ENCODE assay signal across 23 cellular contexts in the genomic region with DNA sequence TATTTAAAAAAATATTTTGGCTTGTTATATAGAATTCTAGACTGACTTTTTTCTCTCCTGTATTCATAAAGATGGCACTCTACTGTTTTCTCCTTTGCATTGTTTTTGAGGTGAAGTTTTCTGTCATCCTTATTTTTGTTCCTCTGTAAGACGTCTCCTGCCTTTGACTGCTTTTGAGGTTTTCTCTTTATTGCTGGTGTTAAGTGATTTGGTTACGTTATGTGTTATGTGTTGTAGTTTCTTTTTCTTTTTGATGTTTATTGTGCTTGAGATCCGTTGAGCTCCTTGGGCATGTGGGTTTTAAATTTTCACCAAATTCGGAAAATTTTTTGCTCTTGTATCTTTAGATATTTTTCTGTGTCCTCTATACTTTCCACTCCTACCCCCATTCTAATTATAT. TPM values are rescaled to one million over a fixed set of nuclear protein-coding genes. Genes with fewer than 3 reads are reported as not detected.
DNase-seq lines count a peak whose midpoint lies in the region; ATAC-seq and TF ChIP-seq lines count a peak whose summit lies in the region.
"Had no signal": no experiment of that assay in that cellular context is flagged by ENCODE, and none has a peak within 500 bp of the region (broad histone marks: within the 10 kb centered on the region; RNA-seq: fewer than 3 reads in every experiment).

No MANE protein-coding gene starts in this region.

- H3K27me3 Mint-ChIP-seq in stimulated activated naive CD8-positive, alpha-beta T cell treated with anti-CD3 and anti-CD28 coated beads, Interleukin-15, Interleukin-2, amounts not matched to agents 100 ng/mL and 50 ng/mL, for 24 hours, result no peaks in the 10 kb centered on the region
- H3K27me3 Mint-ChIP-seq in activated CD8-positive, alpha-beta T cell treated with anti-CD3 and anti-CD28 coated beads for 36 hours, result no peaks in the 10 kb centered on the region
- peaks cover 1% of the 10 kb centered on the region for H3K27me3 Mint-ChIP-seq in endothelial cell (ENCODE audit: unreplicated experiment)
- H3K27me3 Mint-ChIP-seq in stimulated activated naive CD8-positive, alpha-beta T cell treated with anti-CD3 and anti-CD28 coated beads, Interleukin-15, amount 100 ng/mL, for 72 hours, result no peaks in the 10 kb centered on the region

- H3K4me3 Mint-ChIP-seq in stimulated activated naive CD8-positive, alpha-beta T cell treated with anti-CD3 and anti-CD28 coated beads, Interleukin-15, Interleukin-2, amounts not matched to agents 100 ng/mL and 50 ng/mL, for 24 hours, result peak overlapping the region; percentile 72
- H3K4me3 Mint-ChIP-seq in activated CD8-positive, alpha-beta T cell treated with anti-CD3 and anti-CD28 coated beads for 36 hours, result peak overlapping the region; percentile 57
- H3K4me3 Mint-ChIP-seq in endothelial cell (ENCODE audit: unreplicated experiment), result no peak overlapping the region
- H3K4me3 Mint-ChIP-seq in stimulated activated naive CD8-positive, alpha-beta T cell treated with anti-CD3 and anti-CD28 coated beads, Interleukin-15, amount 100 ng/mL, for 72 hours, result peak overlapping the region; percentile 77 to 78
- H3K4me3 Mint-ChIP-seq: nephron had no signal

- intact Hi-C loops in activated CD8-positive, alpha-beta T cell treated with anti-CD3 and anti-CD28 coated beads for 36 hours (cut with micrococcal nuclease), result loop anchor here (10.0 kb wide), 1 partner anchor 48 kb away; a partner anchor contains a TSS

- POLR2A ChIA-PET in activated CD8-positive, alpha-beta T cell treated with anti-CD3 and anti-CD28 coated beads for 36 hours (lab: Charles Lee), result no interaction called here

- no peaks in the 10 kb centered on the region for H3K36me3 Mint-ChIP-seq in stimulated activated naive CD8-positive, alpha-beta T cell treated with anti-CD3 and anti-CD28 coated beads, Interleukin-15, Interleukin-2, amounts not matched to agents 100 ng/mL and 50 ng/mL, for 24 hours (ENCODE audit: low read depth)
- peaks cover 8% of the 10 kb centered on the region for H3K36me3 Mint-ChIP-seq in activated CD8-positive, alpha-beta T cell treated with anti-CD3 and anti-CD28 coated beads for 36 hours (ENCODE audit: low read depth)
- no peaks in the 10 kb centered on the region for H3K36me3 Mint-ChIP-seq in endothelial cell (ENCODE audit: low read depth, unreplicated experiment)

- no peak for ATAC-seq in stimulated activated naive CD8-positive, alpha-beta T cell treated with anti-CD3 and anti-CD28 coated beads, Interleukin-15, Interleukin-2, amounts not matched to agents 100 U/mL and 50 U/mL, for 24 hours
- peak; percentile 45 for ATAC-seq in activated CD8-positive, alpha-beta T cell treated with anti-CD3 and anti-CD28 coated beads for 36 hours
- peak; percentile 58 for ATAC-seq in stimulated activated naive CD8-positive, alpha-beta T cell treated with anti-CD3 and anti-CD28 coated beads, Interleukin-15, amount 100 ng/mL, for 72 hours
- no peak for ATAC-seq in HG03108 (IDR thresholded peaks at IDR 0.05; ENCODE audit: unreplicated experiment)
- no peak for ATAC-seq in HG02610 (IDR thresholded peaks at IDR 0.05; ENCODE audit: unreplicated experiment)

- CTCF ChIA-PET in activated CD8-positive, alpha-beta T cell treated with anti-CD3 and anti-CD28 coated beads for 36 hours (lab: Charles Lee), result no interaction called here

- H3K27ac Mint-ChIP-seq in stimulated activated naive CD8-positive, alpha-beta T cell treated with anti-CD3 and anti-CD28 coated beads, Interleukin-15, Interleukin-2, amounts not matched to agents 100 ng/mL and 50 ng/mL, for 24 hours, result peak overlapping the region; percentile 86
- peak overlapping the region; percentile 79 for H3K27ac Mint-ChIP-seq in activated CD8-positive, alpha-beta T cell treated with anti-CD3 and anti-CD28 coated beads for 36 hours
- H3K27ac Mint-ChIP-seq in endothelial cell (ENCODE audit: unreplicated experiment), result peak overlapping the region; percentile 21
- H3K27ac Mint-ChIP-seq in stimulated activated naive CD8-positive, alpha-beta T cell treated with anti-CD3 and anti-CD28 coated beads, Interleukin-15, amount 100 ng/mL, for 72 hours, result peak overlapping the region in 1 of 2 donors; percentile 90
- H3K27ac Mint-ChIP-seq: nephron had no signal

- peaks cover 62% of the 10 kb centered on the region for H3K4me1 Mint-ChIP-seq in stimulated activated naive CD8-positive, alpha-beta T cell treated with anti-CD3 and anti-CD28 coated beads, Interleukin-15, Interleukin-2, amounts not matched to agents 100 ng/mL and 50 ng/mL, for 24 hours (ENCODE audit: low read depth)
- peaks cover 52% of the 10 kb centered on the region for H3K4me1 Mint-ChIP-seq in activated CD8-positive, alpha-beta T cell treated with anti-CD3 and anti-CD28 coated beads for 36 hours (ENCODE audit: low read depth)
- peaks cover 3% of the 10 kb centered on the region for H3K4me1 Mint-ChIP-seq in endothelial cell (ENCODE audit: unreplicated experiment)
- H3K4me1 Mint-ChIP-seq in stimulated activated naive CD8-positive, alpha-beta T cell treated with anti-CD3 and anti-CD28 coated beads, Interleukin-15, amount 100 ng/mL, for 72 hours, result peaks cover 52% of the 10 kb centered on the region
- H3K4me1 Mint-ChIP-seq: nephron had no signal

- TF ChIP-seq CTCF in activated CD8-positive, alpha-beta T cell treated with anti-CD3 and anti-CD28 coated beads for 36 hours (IDR thresholded peaks at IDR 0.05), result no peak
- no peak for TF ChIP-seq CTCF in endothelial cell (IDR thresholded peaks at IDR 0.05; ENCODE audit: unreplicated experiment)

- H3K9me3 Mint-ChIP-seq in stimulated activated naive CD8-positive, alpha-beta T cell treated with anti-CD3 and anti-CD28 coated beads, Interleukin-15, Interleukin-2, amounts not matched to agents 100 ng/mL and 50 ng/mL, for 24 hours, result no peaks in the 10 kb centered on the region
- peaks cover 2% of the 10 kb centered on the region for H3K9me3 Mint-ChIP-seq in activated CD8-positive, alpha-beta T cell treated with anti-CD3 and anti-CD28 coated beads for 36 hours
- H3K9me3 Mint-ChIP-seq in endothelial cell (ENCODE audit: unreplicated experiment), result no peaks in the 10 kb centered on the region
- no peaks in the 10 kb centered on the region for H3K9me3 Mint-ChIP-seq in stimulated activated naive CD8-positive, alpha-beta T cell treated with anti-CD3 and anti-CD28 coated beads, Interleukin-15, amount 100 ng/mL, for 72 hours
- H3K9me3 Mint-ChIP-seq: activated naive CD4-positive, alpha-beta T cell treated with anti-CD3 and anti-CD28 coated beads, Interleukin-2, amount 50 U/mL, for 72 hours had no signal

- DNase-seq in stimulated activated naive CD8-positive, alpha-beta T cell treated with anti-CD3 and anti-CD28 coated beads, Interleukin-15, Interleukin-2, amounts not matched to agents 100 U/mL and 50 U/mL, for 24 hours, result no peak
- DNase-seq in activated CD8-positive, alpha-beta T cell treated with anti-CD3 and anti-CD28 coated beads for 36 hours, result no peak
- DNase-seq in endothelial cell (ENCODE audit: low spot score) (no peak), LoVo (ENCODE audit: low spot score) (no peak)
- DNase-seq in stimulated activated naive CD8-positive, alpha-beta T cell treated with anti-CD3 and anti-CD28 coated beads, Interleukin-15, amount 100 ng/mL, for 72 hours, result no peak
- DNase-seq: brain microvascular endothelial cell; Calu3; cortex of kidney; Kasumi-1; kidney glomerular epithelial cell; mammary epithelial cell; NCI-H1092; NCI-H2081 treated with DMSO at 0.1 percent for 48 hours; NCI-H524; stimulated activated CD4-positive, alpha-beta T cell treated with anti-CD3 and anti-CD28 coated beads, Interleukin-1b, Interleukin-23, amount 100 ng/mL, for 48 hours; stomach; SW 1271; trophoblast cell had no signal

RNA-seq across cellular contexts. Expression of a gene that starts 50.0 kb away (rescaled TPM):
- 10 to 100 TPM; 18.9 to 21.1 TPM for total RNA-seq in activated CD8-positive, alpha-beta T cell treated with anti-CD3 and anti-CD28 coated beads for 36 hours
- total RNA-seq in endothelial cell (ENCODE audit: unreplicated experiment), result 38.4 TPM

Comparison
In these comparisons a context has a peak if more than half of its experiments do, and no peak if none do; other contexts are left out.
1. ATAC-seq: peak in activated CD8-positive, alpha-beta T cell treated with anti-CD3 and anti-CD28 coated beads for 36 hours (single experiment) and stimulated activated naive CD8-positive, alpha-beta T cell treated with anti-CD3 and anti-CD28 coated beads, Interleukin-15, amount 100 ng/mL, for 72 hours (single experiment); none in stimulated activated naive CD8-positive, alpha-beta T cell treated with anti-CD3 and anti-CD28 coated beads, Interleukin-15, Interleukin-2, amounts not matched to agents 100 U/mL and 50 U/mL, for 24 hours (single experiment), HG03108 (single experiment) and HG02610 (single experiment).